ENCODE assay signal across 1 cellular context in genomic region chr6:133952815-133953633, GRCh38.
TF ChIP-seq lines count a peak whose summit lies in the region.

TBPL1 (plus strand) TSS chr6:133953224; CDS start chr6:133980126, 26,902 bp downstream.

TF ChIP-seq in GM12878, 131 proteins besides CTCF, POLR2A, EP300 and RAD21 (continued from another document and continues in another):
- TF ChIP-seq NKRF (conservative IDR thresholded peaks at IDR 0.05) (peak; percentile 54; the same call in 1 of the 2 replicates), RELA (IDR thresholded peaks at IDR 0.05; ENCODE audit: borderline replicate concordance, partially characterized antibody) (no peak), ZBTB33 (IDR thresholded peaks at IDR 0.05) (no peak), SP1 (IDR thresholded peaks at IDR 0.05; ENCODE audit: low read depth, low read length) (peak; percentile 14), IKZF1 (conservative IDR thresholded peaks at IDR 0.05) (peak; percentile 91), RFX5 (IDR thresholded peaks at IDR 0.05; ENCODE audit: low read depth, low read length) (no peak), PAX8 (IDR thresholded peaks at IDR 0.05) (no peak), YBX1 (IDR thresholded peaks at IDR 0.05) (no peak), NBN (IDR thresholded peaks at IDR 0.05) (peak; percentile 76), SMARCA5 (IDR thresholded peaks at IDR 0.05) (0 out of 2 replicates have a peak, but pooled peaks have one; percentile 52), NFYA (IDR thresholded peaks at IDR 0.05; ENCODE audit: borderline replicate concordance, low read depth, low read length) (no peak), RUNX3 (IDR thresholded peaks at IDR 0.05; ENCODE audit: low read length) (peak; percentile 73), TAF1 (IDR thresholded peaks at IDR 0.05; ENCODE audit: borderline replicate concordance, low read depth, low read length) (peak; percentile 88), NR2F1 (conservative IDR thresholded peaks at IDR 0.05) (peak; percentile 44; the same call in 1 of the 2 replicates), PAX5 (IDR thresholded peaks at IDR 0.05; ENCODE audit: borderline replicate concordance, low read depth, low read length) (no peak), NRF1 (conservative IDR thresholded peaks at IDR 0.05; ENCODE audit: low read depth, low read length) (no peak), ZNF207 (IDR thresholded peaks at IDR 0.05; ENCODE audit: borderline replicate concordance) (no peak), NR2C1 (IDR thresholded peaks at IDR 0.05) (peak; percentile 90), REST (IDR thresholded peaks at IDR 0.05; ENCODE audit: low read depth, low read length) (no peak), SREBF2 (IDR thresholded peaks at IDR 0.05; ENCODE audit: low read length) (no peak), GABPA (IDR thresholded peaks at IDR 0.05; ENCODE audit: low read depth) (peak; percentile 92), CBFB (IDR thresholded peaks at IDR 0.05; ENCODE audit: low read depth) (peak; percentile 74), PML (IDR thresholded peaks at IDR 0.05; ENCODE audit: low read length) (peak; percentile 81), ETV6 (conservative IDR thresholded peaks at IDR 0.05 in 1 of 2, IDR thresholded peaks at IDR 0.05 in 1 of 2; ENCODE audit: borderline replicate concordance in 1 of 2, low read depth in 1 of 2) (peak in 1 of 2 experiments; percentile 96; a peak in 2 of 4 replicates), NR2C2 (IDR thresholded peaks at IDR 0.05; ENCODE audit: borderline replicate concordance, control insufficient read depth, insufficient read length, low read depth) (no peak), TCF12 (IDR thresholded peaks at IDR 0.05; ENCODE audit: low read depth, low read length) (peak; percentile 73; the same call in 1 of the 2 replicates), JUND (IDR thresholded peaks at IDR 0.05; ENCODE audit: low read depth, low read length) (no peak), SMAD5 (IDR thresholded peaks at IDR 0.05; ENCODE audit: low read depth) (peak; percentile 75; the same call in 1 of the 2 replicates), BACH1 (IDR thresholded peaks at IDR 0.05; ENCODE audit: borderline replicate concordance) (no peak), BHLHE40 (IDR thresholded peaks at IDR 0.05; ENCODE audit: borderline replicate concordance in 1 of 2, low read depth in 2 of 2, low read length in 1 of 2) (peak in 1 of 2 experiments; percentile 56; a peak in 1 of 4 replicates), RCOR1 (conservative IDR thresholded peaks at IDR 0.05; ENCODE audit: low read depth, low read length) (0 out of 2 replicates have a peak, but pooled peaks have one; percentile 26), BCLAF1 (IDR thresholded peaks at IDR 0.05) (no peak), RB1 (IDR thresholded peaks at IDR 0.05; ENCODE audit: borderline replicate concordance) (no peak; the same call in 1 of the 2 replicates), HCFC1 (IDR thresholded peaks at IDR 0.05; ENCODE audit: low read length) (peak; percentile 80), SPI1 (IDR thresholded peaks at IDR 0.05; ENCODE audit: borderline replicate concordance, insufficient read depth, low read depth, low read length) (0 out of 2 replicates have a peak, but pooled peaks have one; percentile 12), USF2 (IDR thresholded peaks at IDR 0.05; ENCODE audit: borderline replicate concordance, low read depth, low read length) (no peak), TBL1XR1 (IDR thresholded peaks at IDR 0.05; ENCODE audit: low read depth, low read length) (peak; percentile 46; the same call in 1 of the 2 replicates), FOXM1 (IDR thresholded peaks at IDR 0.05; ENCODE audit: low read depth, low read length) (no peak), IKZF2 (IDR thresholded peaks at IDR 0.05) (peak; percentile 24 to 55), GATAD2B (conservative IDR thresholded peaks at IDR 0.05; ENCODE audit: low read depth) (no peak; the same call in 1 of the 2 replicates), TCF3 (IDR thresholded peaks at IDR 0.05; ENCODE audit: borderline replicate concordance, insufficient read depth, low read depth, low read length) (0 out of 2 replicates have a peak, but pooled peaks have one; percentile 21), RELB (IDR thresholded peaks at IDR 0.05; ENCODE audit: low read depth) (0 out of 2 replicates have a peak, but pooled peaks have one; percentile 52)
- TF ChIP-seq, protein P1, sequence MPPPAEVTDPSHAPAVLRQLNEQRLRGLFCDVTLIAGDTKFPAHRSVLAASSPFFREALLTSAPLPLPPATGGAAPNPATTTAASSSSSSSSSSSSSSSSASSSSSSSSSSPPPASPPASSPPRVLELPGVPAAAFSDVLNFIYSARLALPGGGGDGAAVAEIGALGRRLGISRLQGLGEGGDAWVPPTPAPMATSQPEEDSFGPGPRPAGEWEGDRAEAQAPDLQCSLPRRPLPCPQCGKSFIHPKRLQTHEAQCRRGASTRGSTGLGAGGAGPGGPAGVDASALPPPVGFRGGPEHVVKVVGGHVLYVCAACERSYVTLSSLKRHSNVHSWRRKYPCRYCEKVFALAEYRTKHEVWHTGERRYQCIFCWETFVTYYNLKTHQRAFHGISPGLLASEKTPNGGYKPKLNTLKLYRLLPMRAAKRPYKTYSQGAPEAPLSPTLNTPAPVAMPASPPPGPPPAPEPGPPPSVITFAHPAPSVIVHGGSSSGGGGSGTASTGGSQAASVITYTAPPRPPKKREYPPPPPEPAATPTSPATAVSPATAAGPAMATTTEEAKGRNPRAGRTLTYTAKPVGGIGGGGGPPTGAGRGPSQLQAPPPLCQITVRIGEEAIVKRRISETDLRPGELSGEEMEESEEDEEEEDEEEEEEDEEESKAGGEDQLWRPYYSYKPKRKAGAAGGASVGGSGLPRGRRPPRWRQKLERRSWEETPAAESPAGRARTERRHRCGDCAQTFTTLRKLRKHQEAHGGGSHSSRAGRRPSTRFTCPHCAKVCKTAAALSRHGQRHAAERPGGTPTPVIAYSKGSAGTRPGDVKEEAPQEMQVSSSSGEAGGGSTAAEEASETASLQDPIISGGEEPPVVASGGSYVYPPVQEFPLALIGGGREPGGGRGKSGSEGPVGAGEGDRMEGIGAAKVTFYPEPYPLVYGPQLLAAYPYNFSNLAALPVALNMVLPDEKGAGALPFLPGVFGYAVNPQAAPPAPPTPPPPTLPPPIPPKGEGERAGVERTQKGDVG (CRISPR knock-in tag; IDR thresholded peaks at IDR 0.05) = no peak
- TF ChIP-seq, protein P2, sequence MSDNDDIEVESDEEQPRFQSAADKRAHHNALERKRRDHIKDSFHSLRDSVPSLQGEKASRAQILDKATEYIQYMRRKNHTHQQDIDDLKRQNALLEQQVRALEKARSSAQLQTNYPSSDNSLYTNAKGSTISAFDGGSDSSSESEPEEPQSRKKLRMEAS (IDR thresholded peaks at IDR 0.05; ENCODE audit: low read depth, low read length) = 0 out of 2 replicates have a peak, but pooled peaks have one; percentile 8
- TF ChIP-seq, protein P3, sequence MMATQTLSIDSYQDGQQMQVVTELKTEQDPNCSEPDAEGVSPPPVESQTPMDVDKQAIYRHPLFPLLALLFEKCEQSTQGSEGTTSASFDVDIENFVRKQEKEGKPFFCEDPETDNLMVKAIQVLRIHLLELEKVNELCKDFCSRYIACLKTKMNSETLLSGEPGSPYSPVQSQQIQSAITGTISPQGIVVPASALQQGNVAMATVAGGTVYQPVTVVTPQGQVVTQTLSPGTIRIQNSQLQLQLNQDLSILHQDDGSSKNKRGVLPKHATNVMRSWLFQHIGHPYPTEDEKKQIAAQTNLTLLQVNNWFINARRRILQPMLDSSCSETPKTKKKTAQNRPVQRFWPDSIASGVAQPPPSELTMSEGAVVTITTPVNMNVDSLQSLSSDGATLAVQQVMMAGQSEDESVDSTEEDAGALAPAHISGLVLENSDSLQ (IDR thresholded peaks at IDR 0.05) = peak; percentile 59
